Comparison of ENCODE assay signal across 8 cellular contexts in genomic region chr6:36735110-36735971, GRCh38. TPM values are rescaled to one million over a fixed set of nuclear protein-coding genes. Genes with fewer than 3 reads are reported as not detected.
DNase-seq lines count a peak whose midpoint lies in the region; ATAC-seq, FAIRE-seq and TF ChIP-seq lines count a peak whose summit lies in the region.

No MANE protein-coding gene starts in this region.

- H3K4me1 ChIP-seq in CD4-positive, alpha-beta memory T cell (ENCODE audit: insufficient read depth, low read length), result peaks cover 11% of the 10 kb centered on the region
- H3K4me1 ChIP-seq in astrocyte (ENCODE audit: insufficient read depth, low read length) (peaks cover 6% of the 10 kb centered on the region), keratinocyte (ENCODE audit: control insufficient read depth, extremely low read depth, insufficient read depth, low read length) (peaks cover 15% of the 10 kb centered on the region)

- H3K9me1 ChIP-seq in keratinocyte (ENCODE audit: control insufficient read depth, extremely low read depth, insufficient read depth, low read length), result no peaks in the 10 kb centered on the region

- H3K27me3 ChIP-seq in CD4-positive, alpha-beta memory T cell (ENCODE audit: insufficient read depth, low read length), result no peaks in the 10 kb centered on the region
- H3K27me3 ChIP-seq in astrocyte (ENCODE audit: insufficient read depth, low read length) (peaks cover 2% of the 10 kb centered on the region), keratinocyte (ENCODE audit: control insufficient read depth, extremely low read depth, insufficient read depth, low read length) (no peaks in the 10 kb centered on the region)

- TF ChIP-seq CTCF in astrocyte (IDR thresholded peaks at IDR 0.05; ENCODE audit: insufficient read depth, low read depth, low read length), result no peak
- peak; percentile 22 to 47 (median 34) for TF ChIP-seq CTCF in keratinocyte (optimal IDR thresholded peaks at IDR 0.05 in 1 of 3, IDR thresholded peaks at IDR 0.05 in 1 of 3, conservative IDR thresholded peaks at IDR 0.05 in 1 of 3; ENCODE audit: extremely low read depth in 1 of 3, insufficient read depth in 2 of 3, low read length in 3 of 3)

- ATAC-seq in GM21515 (IDR thresholded peaks at IDR 0.05; ENCODE audit: unreplicated experiment), result no peak
- ATAC-seq in GM19467 (IDR thresholded peaks at IDR 0.05; ENCODE audit: unreplicated experiment), result no peak
- ATAC-seq in HG03045 (IDR thresholded peaks at IDR 0.05; ENCODE audit: unreplicated experiment), result no peak

- no peaks in the 10 kb centered on the region for H3K9me3 Mint-ChIP-seq in CD4-positive, alpha-beta memory T cell
- H3K9me3 Mint-ChIP-seq in astrocyte (ENCODE audit: unreplicated experiment), result peaks cover 3% of the 10 kb centered on the region
- no peaks in the 10 kb centered on the region for H3K9me3 Mint-ChIP-seq in stimulated activated naive CD8-positive, alpha-beta T cell treated with anti-CD3 and anti-CD28 coated beads, Interleukin-15, Interleukin-2, amounts not matched to agents 100 ng/mL and 50 ng/mL, for 24 hours

- H3K36me3 ChIP-seq in CD4-positive, alpha-beta memory T cell (ENCODE audit: insufficient read depth, low read length), result no peaks in the 10 kb centered on the region
- H3K36me3 ChIP-seq in astrocyte (ENCODE audit: insufficient read depth, low read length) (no peaks in the 10 kb centered on the region), keratinocyte (ENCODE audit: control insufficient read depth in 2 of 2, extremely low read depth in 1 of 2, insufficient read depth in 2 of 2, low read length in 2 of 2) (no peaks in the 10 kb centered on the region)

- peak in 2 of 5 donors; percentile 15 to 21 for DNase-seq in CD4-positive, alpha-beta memory T cell
- DNase-seq in M059J (ENCODE audit: low read depth), result peak; percentile 91
- DNase-seq in astrocyte (ENCODE audit: low read depth), result peak; percentile 69
- DNase-seq in keratinocyte (ENCODE audit: low read depth, low spot score), result no peak

- H3K4me3 Mint-ChIP-seq in CD4-positive, alpha-beta memory T cell, result peak overlapping the region; percentile 31 to 70 (median 52)
- H3K4me3 Mint-ChIP-seq in astrocyte (ENCODE audit: unreplicated experiment), result no peak overlapping the region
- H3K4me3 Mint-ChIP-seq in stimulated activated naive CD8-positive, alpha-beta T cell treated with anti-CD3 and anti-CD28 coated beads, Interleukin-15, Interleukin-2, amounts not matched to agents 100 ng/mL and 50 ng/mL, for 24 hours, result peak overlapping the region; percentile 45

- intact Hi-C loops in CD4-positive, alpha-beta memory T cell (cut with micrococcal nuclease), result no loop called here

- H3K27ac ChIP-seq in CD4-positive, alpha-beta memory T cell (ENCODE audit: low read depth, low read length), result no peak overlapping the region
- no peak overlapping the region for H3K27ac ChIP-seq in astrocyte (ENCODE audit: low read depth, low read length)
- H3K27ac ChIP-seq in keratinocyte (ENCODE audit: control insufficient read depth, insufficient read depth, low read length), result no peak overlapping the region

- CTCF ChIA-PET in CD4-positive, alpha-beta memory T cell (lab: Charles Lee; ENCODE audit: partially characterized antibody), result no interaction called here

- H3K27me3 Mint-ChIP-seq in CD4-positive, alpha-beta memory T cell, result no peaks in the 10 kb centered on the region
- H3K27me3 Mint-ChIP-seq in astrocyte (ENCODE audit: low read depth, unreplicated experiment), result peaks cover 40% of the 10 kb centered on the region
- peaks cover 5% of the 10 kb centered on the region for H3K27me3 Mint-ChIP-seq in stimulated activated naive CD8-positive, alpha-beta T cell treated with anti-CD3 and anti-CD28 coated beads, Interleukin-15, Interleukin-2, amounts not matched to agents 100 ng/mL and 50 ng/mL, for 24 hours

- FAIRE-seq in astrocyte (lab: Jason Lieb, UNC) (no peak), keratinocyte (lab: Jason Lieb, UNC) (peak; percentile 86)

- peak overlapping the region; percentile 66 for H3K4me2 ChIP-seq in astrocyte (ENCODE audit: low read length)
- peak overlapping the region; percentile 50 for H3K4me2 ChIP-seq in keratinocyte (ENCODE audit: control insufficient read depth, extremely low read depth, insufficient read depth, low read depth, low read length)

- H3K27ac Mint-ChIP-seq in CD4-positive, alpha-beta memory T cell, result peak overlapping the region in 5 of 7 donors; percentile 38 to 84 (median 59)
- H3K27ac Mint-ChIP-seq in astrocyte (ENCODE audit: unreplicated experiment), result no peak overlapping the region
- peak overlapping the region; percentile 80 for H3K27ac Mint-ChIP-seq in stimulated activated naive CD8-positive, alpha-beta T cell treated with anti-CD3 and anti-CD28 coated beads, Interleukin-15, Interleukin-2, amounts not matched to agents 100 ng/mL and 50 ng/mL, for 24 hours

- H3K36me3 Mint-ChIP-seq in CD4-positive, alpha-beta memory T cell, result no peaks in the 10 kb centered on the region
- H3K36me3 Mint-ChIP-seq in astrocyte (ENCODE audit: low read depth, unreplicated experiment), result no peaks in the 10 kb centered on the region
- H3K36me3 Mint-ChIP-seq in stimulated activated naive CD8-positive, alpha-beta T cell treated with anti-CD3 and anti-CD28 coated beads, Interleukin-15, Interleukin-2, amounts not matched to agents 100 ng/mL and 50 ng/mL, for 24 hours (ENCODE audit: low read depth), result no peaks in the 10 kb centered on the region

- dilution Hi-C loops in keratinocyte (cut with MboI; ENCODE audit: extremely low pct_ligation_motif_present, low sequenced_read_pairs), result no loop called here

- H3K4me3 ChIP-seq in CD4-positive, alpha-beta memory T cell (ENCODE audit: low read length in 2 of 2), result no peak overlapping the region
- H3K4me3 ChIP-seq in astrocyte (ENCODE audit: insufficient read depth, low read depth, low read length) (peak overlapping the region; percentile 21), keratinocyte (ENCODE audit: control insufficient read depth in 2 of 3, extremely low read depth in 1 of 3, insufficient read depth in 2 of 3, low read depth in 1 of 3, low read length in 3 of 3) (peak overlapping the region in 1 of 3 experiments; percentile 26)

- POLR2A ChIA-PET in CD4-positive, alpha-beta memory T cell (lab: Charles Lee; ENCODE audit: partially characterized antibody), result no interaction called here

- H2AFZ ChIP-seq in astrocyte (ENCODE audit: low read depth, low read length) (peak overlapping the region; percentile 58), keratinocyte (ENCODE audit: control insufficient read depth, low read length) (peak overlapping the region; percentile 79)

- H3K9ac ChIP-seq in astrocyte (ENCODE audit: low read length) (peak overlapping the region; percentile 12), keratinocyte (ENCODE audit: control insufficient read depth, extremely low read depth, insufficient read depth, low read length) (peak overlapping the region; percentile 36)

- H3K4me1 Mint-ChIP-seq in CD4-positive, alpha-beta memory T cell, result peaks cover 5 to 8% (median 5%) of the 10 kb centered on the region in 4 donors
- peaks cover 5% of the 10 kb centered on the region for H3K4me1 Mint-ChIP-seq in astrocyte (ENCODE audit: low read depth, unreplicated experiment)
- H3K4me1 Mint-ChIP-seq in stimulated activated naive CD8-positive, alpha-beta T cell treated with anti-CD3 and anti-CD28 coated beads, Interleukin-15, Interleukin-2, amounts not matched to agents 100 ng/mL and 50 ng/mL, for 24 hours (ENCODE audit: low read depth), result peaks cover 24% of the 10 kb centered on the region

- H3K9me3 ChIP-seq in CD4-positive, alpha-beta memory T cell (ENCODE audit: control insufficient read depth in 1 of 2, low read length in 2 of 2), result no peaks in the 10 kb centered on the region
- H3K9me3 ChIP-seq in astrocyte (ENCODE audit: insufficient read depth, low read depth, low read length) (no peaks in the 10 kb centered on the region), keratinocyte (ENCODE audit: control insufficient read depth, low read depth, low read length) (no peaks in the 10 kb centered on the region)

- no peaks in the 10 kb centered on the region for H4K20me1 ChIP-seq in astrocyte (ENCODE audit: insufficient read depth, low read length)
- H4K20me1 ChIP-seq in keratinocyte (ENCODE audit: control insufficient read depth, extremely low read depth, insufficient read depth, low read length), result no peaks in the 10 kb centered on the region

- H3K79me2 ChIP-seq in astrocyte (ENCODE audit: insufficient read depth, low read length), result no peaks in the 10 kb centered on the region
- no peaks in the 10 kb centered on the region for H3K79me2 ChIP-seq in keratinocyte (ENCODE audit: control insufficient read depth, insufficient read depth, low read length)

RNA-seq across cellular contexts. Expression of gene RAB44, which starts 37.7 kb away (rescaled TPM):
- not detected for total RNA-seq in CD4-positive, alpha-beta memory T cell
- not detected for polyA plus RNA-seq in CD4-positive, alpha-beta memory T cell
- not detected in 2 replicates for total RNA-seq in M059J (2014; rRNA removed; shearing (Covaris generic))
- total RNA-seq in astrocyte, result 0.14 and 0.16 TPM in 2 replicates
- polyA plus RNA-seq in keratinocyte, result 0.03 TPM in 2 of 3 replicates, not detected in the other
- polyA plus RNA-seq in keratinocyte (2011; ENCODE audit: low read depth), result 0.07 TPM
- polyA plus RNA-seq in keratinocyte (2011; cell fraction: cytosol; rRNA removed), result not detected in 2 replicates
- polyA plus RNA-seq in keratinocyte (2011; cell fraction: nucleus; rRNA removed), result 0.03 and 0.05 TPM in 2 replicates
- 0.13 TPM in 1 of 2 replicates, not detected in the other for polyA plus RNA-seq in keratinocyte (2012; ENCODE audit: low replicate concordance)
- polyA minus RNA-seq in keratinocyte, result not detected in 3 replicates
- not detected for polyA minus RNA-seq in keratinocyte (2011; cell fraction: cytosol; rRNA and poly(A)+ RNA removed)
- not detected in 2 replicates for polyA minus RNA-seq in keratinocyte (2011; cell fraction: nucleus; rRNA and poly(A)+ RNA removed)

RNA-seq across cellular contexts. Expression of gene CDKN1A, which starts 56.8 kb away (rescaled TPM):
- 10 to 100 TPM; 10.5 to 12.9 TPM for total RNA-seq in CD4-positive, alpha-beta memory T cell
- 10 to 100 TPM in 1 of 2 donors, 1 to 10 TPM in 1; 3.3 to 20.6 TPM for polyA plus RNA-seq in CD4-positive, alpha-beta memory T cell
- total RNA-seq in M059J (2014; rRNA removed; shearing (Covaris generic)), result 48.5 and 53.0 TPM in 2 replicates
- total RNA-seq in astrocyte, result 932 and 1,014 TPM in 2 replicates
- polyA plus RNA-seq in keratinocyte, result 146 to 355 TPM (median 185 TPM) in 3 replicates
- 276 TPM for polyA plus RNA-seq in keratinocyte (2011; ENCODE audit: low read depth)
- 287 and 301 TPM in 2 replicates for polyA plus RNA-seq in keratinocyte (2011; cell fraction: cytosol; rRNA removed)
- polyA plus RNA-seq in keratinocyte (2011; cell fraction: nucleus; rRNA removed), result 268 and 303 TPM in 2 replicates
- polyA plus RNA-seq in keratinocyte (2012; ENCODE audit: low replicate concordance), result 138 and 909 TPM in 2 replicates
- 99.2 to 245 TPM (median 161 TPM) in 3 replicates for polyA minus RNA-seq in keratinocyte
- polyA minus RNA-seq in keratinocyte (2011; cell fraction: cytosol; rRNA and poly(A)+ RNA removed), result 223 TPM
- 123 and 125 TPM in 2 replicates for polyA minus RNA-seq in keratinocyte (2011; cell fraction: nucleus; rRNA and poly(A)+ RNA removed)

Comparison
In these comparisons a context has a peak if more than half of its experiments do, and no peak if none do; other contexts are left out.
1. RNA of gene CDKN1A, which starts 56.8 kb away (total RNA-seq): 932 to 1,014 TPM in astrocyte; 48.5 to 53.0 TPM in M059J and 10.5 to 12.9 TPM in CD4-positive, alpha-beta memory T cell; every median in the first group is over 10 times any median in the second.